ENCODE assay signal across 1 cellular context in genomic region chr3:107523361-107524213, GRCh38.
TF ChIP-seq lines count a peak whose summit lies in the region.

No MANE protein-coding gene starts in this region.

TF ChIP-seq in HEK293, 187 proteins besides CTCF, POLR2A, EP300 and RAD21 (continued from another document):
- TF ChIP-seq ZNF302 (tag by site-specific recombination; IDR thresholded peaks at IDR 0.05; ENCODE audit: low read depth) = no peak
